ENCODE assay signal across 25 cellular contexts in the genomic region with DNA sequence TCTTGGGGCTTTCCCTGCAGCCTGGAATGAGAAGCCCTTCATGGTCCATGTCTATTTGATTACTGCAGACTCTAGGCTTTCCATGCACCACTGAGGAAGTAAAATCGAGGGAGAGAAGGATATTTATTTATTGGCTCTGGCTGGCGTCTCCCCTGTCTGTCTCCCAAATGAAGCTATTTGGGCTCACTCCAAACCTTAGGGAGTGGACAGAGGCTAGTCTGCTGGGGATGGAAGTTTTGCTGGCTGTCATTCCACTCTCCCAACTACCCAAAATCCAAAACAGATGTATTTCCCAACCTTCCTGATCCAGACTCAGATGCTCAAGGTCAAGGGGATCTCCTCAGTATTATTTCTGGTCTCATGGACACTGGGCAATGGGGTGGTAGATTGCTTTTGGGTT. TPM values are rescaled to one million over a fixed set of nuclear protein-coding genes. Genes with fewer than 3 reads are reported as not detected.
DNase-seq lines count a peak whose midpoint lies in the region; ATAC-seq, FAIRE-seq and TF ChIP-seq lines count a peak whose summit lies in the region.
"Had no signal": no experiment of that assay in that cellular context is flagged by ENCODE, and none has a peak within 500 bp of the region (broad histone marks: within the 10 kb centered on the region; RNA-seq: fewer than 3 reads in every experiment).

No MANE protein-coding gene starts in this region.

- no peak for FAIRE-seq in HTR-8/SVneo (lab: Jason Lieb, UNC)
- FAIRE-seq: K562 had no signal

- H3K36me3 ChIP-seq in tibial nerve (no peaks in the 10 kb centered on the region), Peyer's patch (no peaks in the 10 kb centered on the region)
- H3K36me3 ChIP-seq: MG63, neutrophil had no signal

- no peak for TF ChIP-seq EP300 in tibial nerve (IDR thresholded peaks at IDR 0.05)

- H3K9me3 ChIP-seq in tibial nerve (no peaks in the 10 kb centered on the region), Peyer's patch (no peaks in the 10 kb centered on the region)
- H3K9me3 ChIP-seq: body of pancreas, MG63, neutrophil, psoas muscle had no signal

- H3K4me1 ChIP-seq in tibial nerve (peaks cover 0 to 96% (median 53%) of the 10 kb centered on the region in 4 donors), Peyer's patch (peaks cover 0 to 9% (median 0%) of the 10 kb centered on the region in 4 donors)

- H3K27me3 ChIP-seq in tibial nerve (no peaks in the 10 kb centered on the region), Peyer's patch (no peaks in the 10 kb centered on the region)
- H3K27me3 ChIP-seq: body of pancreas, MG63 had no signal

- no peak for TF ChIP-seq POLR2A in tibial nerve (IDR thresholded peaks at IDR 0.05)
- no peak for TF ChIP-seq POLR2A in Peyer's patch (IDR thresholded peaks at IDR 0.05)

- H3K27ac ChIP-seq in tibial nerve: peak overlapping the region in 3 of 4 donors; percentile 76 to 92 (median 88)
- no peak overlapping the region for H3K27ac ChIP-seq in Peyer's patch
- H3K27ac ChIP-seq: body of pancreas, neutrophil, psoas muscle had no signal

- no peak for TF ChIP-seq CTCF in tibial nerve (IDR thresholded peaks at IDR 0.05)
- no peak for TF ChIP-seq CTCF in Peyer's patch (IDR thresholded peaks at IDR 0.05)

- DNase-seq in DMS79 treated with DMSO at 0.1 percent for 48 hours (lab: John Stamatoyannopoulos, UW): peak; percentile 67
- peak; percentile 65 for DNase-seq in dedifferentiated amniotic fluid mesenchymal stem cell (ENCODE audit: extremely low spot score)
- DNase-seq in left ventricle myocardium superior: no peak
- no peak for DNase-seq in tibial nerve (ENCODE audit: low spot score in 2 of 2)
- DNase-seq in HTR-8/SVneo (ENCODE audit: insufficient read length, low spot score): no peak
- no peak for DNase-seq in Peyer's patch
- no peak for DNase-seq in NOMO-1 (lab: John Stamatoyannopoulos, UW; ENCODE audit: unreplicated experiment in 2 of 2)
- DNase-seq: activated CD4-positive, alpha-beta T cell treated with anti-CD3 and anti-CD28 coated beads for 36 hours; activated CD8-positive, alpha-beta memory T cell treated with anti-CD3 and anti-CD28 coated beads for 24 hours; activated gamma-delta T cell treated with Interleukin-2 at 50 U/mL for 16 hours; activated naive CD8-positive, alpha-beta T cell treated with anti-CD3 and anti-CD28 coated beads, Interleukin-2, amount 50 U/mL, for 24 hours; activated T-cell treated with anti-CD3 and anti-CD28 coated beads, Interleukin-2, amount 50 U/mL, for 1 hour; body of pancreas; CD8-positive, alpha-beta memory T cell; effector CD8-positive, alpha-beta T cell; GF-D8; GOT3; NCI-H2081 treated with DMSO at 0.1 percent for 48 hours; NCI-H82; OCI-M1 had no signal

- ATAC-seq in left ventricle myocardium superior: peak; percentile 41
- ATAC-seq: activated CD4-positive, alpha-beta T cell treated with anti-CD3 and anti-CD28 coated beads for 36 hours; activated naive CD8-positive, alpha-beta T cell treated with anti-CD3 and anti-CD28 coated beads, Interleukin-2, amount 50 U/mL, for 24 hours; body of pancreas; K562; psoas muscle had no signal

- no peak overlapping the region for H3K4me3 ChIP-seq in tibial nerve
- no peak overlapping the region for H3K4me3 ChIP-seq in Peyer's patch
- H3K4me3 ChIP-seq: body of pancreas, K562, MG63, psoas muscle had no signal

- intact Hi-C loops in left ventricle myocardium superior (cut with micrococcal nuclease): no loop called here

- WGBS in tibial nerve, 2 donors: 37 to 43% methylated on average over 2 of the region's 2 CpGs

RNA-seq across cellular contexts. Expression of a gene that starts 33.7 kb away (rescaled TPM):
- total RNA-seq in left ventricle myocardium superior: 1.4 TPM
- total RNA-seq in tibial nerve: 1 to 10 TPM; 1.7 to 5.9 (median 3.2) TPM
- total RNA-seq in Peyer's patch: 1 to 10 TPM in 1 of 4 donors, under 1 TPM in 1, not detected in 2; 0.67 to 1.8 TPM
- total RNA-seq: T-helper 1 cell treated with Interleukin-12 subunit alpha and Interleukin-12 subunit beta and Interleukin-4 antibody, amounts not matched to agents 30 ng/mL and 1 ng/mL, for 36 hours had no signal

Comparison
In these comparisons a context has a peak if more than half of its experiments do, and no peak if none do; other contexts are left out.
1. DNase-seq: peak in DMS79 treated with DMSO at 0.1 percent for 48 hours (single experiment) and dedifferentiated amniotic fluid mesenchymal stem cell (single experiment); none in left ventricle myocardium superior (single experiment), tibial nerve (0 of 2), HTR-8/SVneo (single experiment), Peyer's patch (0 of 3) and NOMO-1 (0 of 2).
2. H3K27ac ChIP-seq: peak in tibial nerve (3 of 4); none in Peyer's patch (0 of 4).